9 cellular contexts compared by ENCODE assay signal in genomic region chr21:43921979-43922945, GRCh38. TPM values are rescaled to one million over a fixed set of nuclear protein-coding genes. Genes with fewer than 3 reads are reported as not detected.
A peak's percentile ranks its signal among the peaks of the same experiment; 100 is the strongest.
DNase-seq lines count a peak whose midpoint lies in the region; ATAC-seq and TF ChIP-seq lines count a peak whose summit lies in the region.
"Had no signal": no experiment of that assay in that cellular context is flagged by ENCODE, and none has a peak within 500 bp of the region (broad histone marks: within the 10 kb centered on the region; RNA-seq: fewer than 3 reads in every experiment).

No MANE protein-coding gene starts in this region.

- no peaks in the 10 kb centered on the region for H3K27me3 Mint-ChIP-seq in Caco-2 (ENCODE audit: insufficient read depth, unreplicated experiment)

- TF ChIP-seq POLR2A in sigmoid colon (IDR thresholded peaks at IDR 0.05): no peak

- TF ChIP-seq EP300 in sigmoid colon (IDR thresholded peaks at IDR 0.05): no peak

- WGBS in sigmoid colon, 2 donors: 77 to 88% methylated on average over 27 of the region's 27 CpGs
- WGBS in mammary epithelial cell (ENCODE audit: low coverage, missing lambda C conversion rate): 76% methylated on average over 17 of the region's 27 CpGs

- H3K36me3 Mint-ChIP-seq in Caco-2 (ENCODE audit: insufficient read depth, unreplicated experiment): peaks cover 12% of the 10 kb centered on the region
- peaks cover 0 to 42% of the 10 kb centered on the region in 2 donors for H3K36me3 Mint-ChIP-seq in activated naive CD4-positive, alpha-beta T cell treated with anti-CD3 and anti-CD28 coated beads, Interleukin-2, amount 50 U/mL, for 72 hours

- DNase-seq in Caco-2 (no peak), RWPE1 (ENCODE audit: low spot score) (no peak), sigmoid colon (no peak), NCI-H1105 treated with DMSO at 0.1 percent for 48 hours (lab: John Stamatoyannopoulos, UW) (no peak), mammary epithelial cell (no peak)
- DNase-seq in activated naive CD4-positive, alpha-beta T cell treated with anti-CD3 and anti-CD28 coated beads, Interleukin-2, amount 50 U/mL, for 72 hours (ENCODE audit: low spot score in 2 of 2): peak in 1 of 2 donors; percentile 50

- H3K4me2 ChIP-seq in mammary epithelial cell (ENCODE audit: insufficient read depth, low read depth, low read length): no peak overlapping the region

- in situ Hi-C loops in mammary epithelial cell (cut with MboI; ENCODE audit: low sequenced_read_pairs in 2 of 2): no loop called here

- peak overlapping the region; percentile 86 for H3K27ac Mint-ChIP-seq in Caco-2 (ENCODE audit: unreplicated experiment)
- peak overlapping the region; percentile 85 to 99 for H3K27ac Mint-ChIP-seq in activated naive CD4-positive, alpha-beta T cell treated with anti-CD3 and anti-CD28 coated beads, Interleukin-2, amount 50 U/mL, for 72 hours

- no peaks in the 10 kb centered on the region for H4K20me1 ChIP-seq in mammary epithelial cell (ENCODE audit: insufficient read depth, low read length)

- CTCF ChIA-PET in Caco-2 (lab: Charles Lee): interaction anchor here (0.6 kb wide), 1 partner anchor 92 kb away, joined by 4 read pairs; no protein-coding TSS in a partner anchor
- CTCF ChIA-PET in RWPE1 (lab: Yijun Ruan, JAX): no interaction called here
- CTCF ChIA-PET in mammary epithelial cell (lab: Charles Lee; ENCODE audit: low non-redundant PET): interaction anchor here (0.6 kb wide), 1 partner anchor 10 kb away, joined by 5 read pairs; no protein-coding TSS in a partner anchor

- H3K4me3 Mint-ChIP-seq in Caco-2 (ENCODE audit: unreplicated experiment): peak overlapping the region; percentile 15

- H3K4me1 ChIP-seq in Caco-2 (peaks cover 60% of the 10 kb centered on the region), sigmoid colon (peaks cover 0 to 48% (median 36%) of the 10 kb centered on the region in 4 donors), mammary epithelial cell (ENCODE audit: insufficient read depth, low read length) (peaks cover 23% of the 10 kb centered on the region)

- dilution Hi-C loops in mammary epithelial cell (cut with HindIII; ENCODE audit: low sequenced_read_pairs): no loop called here

- no TSS peak for BruUV-seq in Caco-2 (replicated peaks; lab: Mats Ljungman, UMichigan)
- BruUV-seq in mammary epithelial cell (replicated peaks; lab: Mats Ljungman, UMichigan): no TSS peak

- no peak overlapping the region for H3K9ac ChIP-seq in mammary epithelial cell (ENCODE audit: insufficient read depth, low read length)

- H3K36me3 ChIP-seq in Caco-2 (ENCODE audit: control insufficient read depth, insufficient read depth, low read length): no peaks in the 10 kb centered on the region
- H3K36me3 ChIP-seq in sigmoid colon: no peaks in the 10 kb centered on the region
- H3K36me3 ChIP-seq in mammary epithelial cell (ENCODE audit: insufficient read depth, low read length): no peaks in the 10 kb centered on the region

- H3K4me1 Mint-ChIP-seq in Caco-2 (ENCODE audit: low read depth, unreplicated experiment): peaks cover 28% of the 10 kb centered on the region

- no peak overlapping the region for H2AFZ ChIP-seq in mammary epithelial cell (ENCODE audit: low read depth, low read length)

- H3K9me3 ChIP-seq in Caco-2 (no peaks in the 10 kb centered on the region), sigmoid colon (no peaks in the 10 kb centered on the region), mammary epithelial cell (replicated peaks; ENCODE audit: insufficient read depth, low read length) (no peaks in the 10 kb centered on the region)

- no peaks in the 10 kb centered on the region for H3K27me3 ChIP-seq in Caco-2 (replicated peaks; ENCODE audit: control insufficient read depth, insufficient read depth, low read length)
- no peaks in the 10 kb centered on the region for H3K27me3 ChIP-seq in sigmoid colon
- H3K27me3 ChIP-seq in mammary epithelial cell (ENCODE audit: insufficient read depth, low read length): no peaks in the 10 kb centered on the region
- H3K27me3 ChIP-seq: dorsolateral prefrontal cortex had no signal

- no peak for TF ChIP-seq CTCF in Caco-2 (IDR thresholded peaks at IDR 0.05; ENCODE audit: insufficient read depth in 1 of 2, low read depth in 1 of 2, low read length in 1 of 2, severe bottlenecking in 1 of 2, unreplicated experiment in 1 of 2)
- no peak for TF ChIP-seq CTCF in RWPE1 (conservative IDR thresholded peaks at IDR 0.05; ENCODE audit: low read depth)
- TF ChIP-seq CTCF in sigmoid colon (IDR thresholded peaks at IDR 0.05): no peak
- no peak for TF ChIP-seq CTCF in mammary epithelial cell (conservative IDR thresholded peaks at IDR 0.05 in 1 of 2, IDR thresholded peaks at IDR 0.05 in 1 of 2; ENCODE audit: extremely low read depth in 1 of 2, insufficient read depth in 1 of 2, low read depth in 1 of 2, low read length in 2 of 2)

- H3K27ac ChIP-seq in RWPE1 (peak overlapping the region; percentile 21; the same call in 1 of the 2 replicates), sigmoid colon (peak overlapping the region in 3 of 4 donors; percentile 2 to 21 (median 4)), mammary epithelial cell (ENCODE audit: insufficient read depth, low read depth, low read length) (no peak overlapping the region)

- peaks cover 8% of the 10 kb centered on the region for H3K9me3 Mint-ChIP-seq in Caco-2 (ENCODE audit: unreplicated experiment)
- H3K9me3 Mint-ChIP-seq in activated naive CD4-positive, alpha-beta T cell treated with anti-CD3 and anti-CD28 coated beads, Interleukin-2, amount 50 U/mL, for 72 hours: no peaks in the 10 kb centered on the region

- POLR2A ChIA-PET in Caco-2 (lab: Charles Lee) (interaction anchor here (1.1 kb wide), 1 partner anchor 56 kb away, joined by 4 read pairs; no protein-coding TSS in a partner anchor), RWPE1 (lab: Yijun Ruan, JAX; ENCODE audit: low non-redundant PET) (no interaction called here)

- H3K4me3 ChIP-seq in Caco-2 (ENCODE audit: low read depth, low read length): no peak overlapping the region
- H3K4me3 ChIP-seq in sigmoid colon: no peak overlapping the region
- no peak overlapping the region for H3K4me3 ChIP-seq in mammary epithelial cell (replicated peaks in 1 of 3; ENCODE audit: insufficient read depth in 1 of 3, low read depth in 2 of 3, low read length in 3 of 3)

- peaks cover 5% of the 10 kb centered on the region for H3K79me2 ChIP-seq in mammary epithelial cell (ENCODE audit: insufficient read depth, low read length)

- peak; percentile 52 to 71 for ATAC-seq in activated naive CD4-positive, alpha-beta T cell treated with anti-CD3 and anti-CD28 coated beads, Interleukin-2, amount 50 U/mL, for 72 hours
- ATAC-seq in GM21737 (IDR thresholded peaks at IDR 0.05; ENCODE audit: unreplicated experiment): no peak
- no peak for ATAC-seq in GM21390 (IDR thresholded peaks at IDR 0.05; ENCODE audit: unreplicated experiment)

- intact Hi-C loops in Caco-2 (cut with micrococcal nuclease; ENCODE audit: unreplicated experiment): loop anchor here (5.0 kb wide), 1 partner anchor 55 kb away; the partner anchor contains the start of gene AGPAT3
- intact Hi-C loops in sigmoid colon (cut with DNase I): loop anchor here (5.0 kb wide), 1 partner anchor 60 kb away; no protein-coding TSS in a partner anchor
- intact Hi-C loops in mammary epithelial cell (cut with micrococcal nuclease): no loop called here

RNA-seq across cellular contexts. Expression of gene AGPAT3, which starts 57.2 kb away (rescaled TPM):
- total RNA-seq in Caco-2 (2022): 61.8 and 65.5 TPM in 2 replicates
- total RNA-seq in activated naive CD4-positive, alpha-beta T cell treated with anti-CD3 and anti-CD28 coated beads, Interleukin-2, amount 50 U/mL, for 72 hours: 100 to 1,000 TPM in 1 of 2 donors, 10 to 100 TPM in 1; 21.2 to 109 TPM
- total RNA-seq in sigmoid colon: 10 to 100 TPM; 18.9 to 26.6 (median 19.8) TPM
- 10 to 100 TPM; 14.4 to 48.5 (median 33.3) TPM for polyA plus RNA-seq in sigmoid colon
- total RNA-seq in mammary epithelial cell: 10 to 100 TPM; 32.5 to 35.8 TPM
- polyA plus RNA-seq in mammary epithelial cell: 13.1 TPM
- polyA minus RNA-seq in mammary epithelial cell: 49.0 TPM

Comparison
In these comparisons a context has a peak if more than half of its experiments do, and no peak if none do; other contexts are left out.
1. ATAC-seq: peak in activated naive CD4-positive, alpha-beta T cell treated with anti-CD3 and anti-CD28 coated beads, Interleukin-2, amount 50 U/mL, for 72 hours (2 of 2); none in GM21737 (single experiment) and GM21390 (single experiment).